Comparison of ENCODE assay signal across 8 cellular contexts in the genomic region with DNA sequence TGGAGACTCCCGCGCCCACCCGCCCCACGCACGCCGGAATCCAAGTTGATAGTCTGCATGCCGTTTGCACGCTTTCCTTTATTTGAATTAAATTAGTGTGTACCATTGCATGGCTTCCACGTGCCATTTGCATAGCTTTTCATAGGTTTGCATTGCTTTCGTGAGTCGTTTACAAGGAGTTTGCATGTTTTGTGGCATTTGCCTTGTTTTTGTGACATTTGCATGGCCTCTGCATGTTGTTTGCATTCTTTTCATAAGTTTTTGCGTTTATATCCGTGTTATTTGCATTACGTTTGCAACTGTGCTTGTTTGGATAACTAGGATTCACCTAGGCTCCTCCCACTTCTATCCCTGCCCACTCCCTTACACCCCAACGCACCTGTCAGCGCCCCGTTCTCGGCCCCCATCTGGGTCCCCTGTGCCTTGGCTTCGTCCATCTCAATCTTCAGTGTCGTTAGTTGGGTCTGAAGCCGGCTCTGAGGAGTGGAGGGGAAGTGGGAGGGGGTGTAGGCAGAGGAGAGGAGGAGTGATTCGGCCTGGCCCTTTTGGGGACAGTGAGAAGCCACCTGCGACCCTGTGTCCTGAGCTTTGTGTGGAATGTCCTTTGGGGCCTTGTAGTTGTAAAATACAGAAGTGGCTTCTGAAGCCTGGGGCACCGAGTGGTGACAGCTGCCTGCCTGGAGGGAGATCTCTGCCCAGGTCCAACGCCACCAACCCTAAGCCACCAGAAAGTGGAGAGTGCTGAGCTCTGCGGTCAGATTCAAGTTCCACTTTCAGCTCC. TPM values are rescaled to one million over a fixed set of nuclear protein-coding genes. Genes with fewer than 3 reads are reported as not detected.
DNase-seq lines count a peak whose midpoint lies in the region; ATAC-seq and TF ChIP-seq lines count a peak whose summit lies in the region.

No MANE protein-coding gene starts in this region.

- intact Hi-C loops in CD4-positive, alpha-beta T cell (cut with DNase I, micrococcal nuclease), result loop anchor here (1.0 to 5.0 kb wide), 3 partner anchors 45 to 99 kb away; no protein-coding TSS in a partner anchor

- peaks cover 23% of the 10 kb centered on the region for H3K4me1 Mint-ChIP-seq in CD4-positive, alpha-beta T cell (ENCODE audit: low read depth)
- H3K4me1 Mint-ChIP-seq in WTC11 (peaks cover 13% of the 10 kb centered on the region), immature natural killer cell (peaks cover 14 to 26% of the 10 kb centered on the region in 2 donors)

- no peaks in the 10 kb centered on the region for H3K36me3 Mint-ChIP-seq in CD4-positive, alpha-beta T cell (ENCODE audit: low read depth)
- H3K36me3 Mint-ChIP-seq in WTC11, result peaks cover 3% of the 10 kb centered on the region; the same call in 1 of the 2 replicates
- H3K36me3 Mint-ChIP-seq in immature natural killer cell, result no peaks in the 10 kb centered on the region

- peaks cover 8% of the 10 kb centered on the region for H3K4me1 ChIP-seq in thymus (ENCODE audit: control insufficient read depth, insufficient read depth, low read length)

- H3K4me3 ChIP-seq in thymus (ENCODE audit: low read length), result peak overlapping the region; percentile 45

- no peaks in the 10 kb centered on the region for H3K9me3 ChIP-seq in CD4-positive, alpha-beta T cell (ENCODE audit: control insufficient read depth, low read length)
- no peaks in the 10 kb centered on the region for H3K9me3 ChIP-seq in thymus (ENCODE audit: control insufficient read depth)

- 7% methylated on average over 26 of the region's 26 CpGs for WGBS in thymus

- no peaks in the 10 kb centered on the region for H3K27me3 Mint-ChIP-seq in CD4-positive, alpha-beta T cell
- H3K27me3 Mint-ChIP-seq in WTC11 (ENCODE audit: low read depth) (peaks cover 25% of the 10 kb centered on the region), immature natural killer cell (ENCODE audit: low read depth in 3 of 3) (peaks cover 0 to 7% (median 0%) of the 10 kb centered on the region in 3 donors)

- TF ChIP-seq CTCF in CD4-positive, alpha-beta T cell (IDR thresholded peaks at IDR 0.05), result peak; percentile 32
- TF ChIP-seq CTCF in WTC11 (IDR thresholded peaks at IDR 0.05), result no peak

- H3K27me3 ChIP-seq in CD4-positive, alpha-beta T cell (ENCODE audit: control insufficient read depth, insufficient read depth, low read length), result no peaks in the 10 kb centered on the region
- H3K27me3 ChIP-seq in thymus (ENCODE audit: control insufficient read depth, insufficient read depth), result peaks cover 17% of the 10 kb centered on the region

- H3K27ac Mint-ChIP-seq in CD4-positive, alpha-beta T cell, result no peak overlapping the region
- peak overlapping the region; percentile 19; the same call in 1 of the 2 replicates for H3K27ac Mint-ChIP-seq in WTC11
- peak overlapping the region in 4 of 6 donors; percentile 35 to 69 (median 57) for H3K27ac Mint-ChIP-seq in immature natural killer cell

- POLR2A ChIA-PET in CD4-positive, alpha-beta T cell (lab: Charles Lee), result interaction anchor here (0.5 to 1.2 kb wide), 4 partner anchors 11 to 82 kb away, joined by 3 to 6 read pairs (median 3); a partner anchor contains a TSS
- POLR2A ChIA-PET in WTC11 (lab: Charles Lee), result interaction anchor here (0.8 to 1.0 kb wide), 2 partner anchors 12 to 120 kb away, joined by 3 read pairs; a partner anchor contains a TSS

- no peak for DNase-seq in CD4-positive, alpha-beta T cell
- DNase-seq in WTC11 (ENCODE audit: low spot score) (peak; percentile 28), immature natural killer cell (no peak)

- H3K36me3 ChIP-seq in thymus (ENCODE audit: control insufficient read depth, insufficient read depth), result no peaks in the 10 kb centered on the region

- H3K9me3 Mint-ChIP-seq in CD4-positive, alpha-beta T cell, result no peaks in the 10 kb centered on the region
- H3K9me3 Mint-ChIP-seq in WTC11, result peaks cover 9% of the 10 kb centered on the region
- H3K9me3 Mint-ChIP-seq in immature natural killer cell, result no peaks in the 10 kb centered on the region

- no peak for ATAC-seq in CD4-positive, alpha-beta T cell (ENCODE audit: poor library complexity)
- ATAC-seq in HG03097 (IDR thresholded peaks at IDR 0.05; ENCODE audit: low FRiP score, unreplicated experiment), result peak; percentile 8
- ATAC-seq in WTC11, result peak; percentile 11
- no peak for ATAC-seq in HG03565 (IDR thresholded peaks at IDR 0.05; ENCODE audit: unreplicated experiment)
- ATAC-seq in HG02870 (IDR thresholded peaks at IDR 0.05; ENCODE audit: unreplicated experiment), result no peak
- no peak for ATAC-seq in HG03280 (IDR thresholded peaks at IDR 0.05; ENCODE audit: unreplicated experiment)

- peak overlapping the region; percentile 93 for H3K4me3 Mint-ChIP-seq in CD4-positive, alpha-beta T cell
- H3K4me3 Mint-ChIP-seq in WTC11, result peak overlapping the region; percentile 73
- peak overlapping the region; percentile 70 to 82 (median 80) for H3K4me3 Mint-ChIP-seq in immature natural killer cell

- no peak overlapping the region for H3K27ac ChIP-seq in CD4-positive, alpha-beta T cell (ENCODE audit: low read depth, low read length)
- H3K27ac ChIP-seq in thymus (ENCODE audit: low read depth), result no peak overlapping the region

- CTCF ChIA-PET in CD4-positive, alpha-beta T cell (lab: Charles Lee), result interaction anchor here (0.6 to 1.3 kb wide), 8 partner anchors 14 to 371 kb away, joined by 3 to 8 read pairs (median 4); a partner anchor contains a TSS
- CTCF ChIA-PET in WTC11 (lab: Charles Lee), result interaction anchor here (0.5 to 4.2 kb wide), 24 partner anchors 12 to 1350 kb away, joined by 3 to 17 read pairs (median 4); a partner anchor contains a TSS

TF ChIP-seq in WTC11, 78 proteins besides CTCF, POLR2A, EP300 and RAD21 (continues in another document):
- TF ChIP-seq EMX1 (CRISPR knock-in tag; IDR thresholded peaks at IDR 0.05) (no peak), ESRRA (CRISPR knock-in tag; IDR thresholded peaks at IDR 0.05; ENCODE audit: borderline replicate concordance) (no peak), NR1H2 (CRISPR knock-in tag; IDR thresholded peaks at IDR 0.05) (no peak), SOX15 (CRISPR knock-in tag; IDR thresholded peaks at IDR 0.05) (no peak), RORB (CRISPR knock-in tag; IDR thresholded peaks at IDR 0.05) (no peak), ATF1 (CRISPR knock-in tag; IDR thresholded peaks at IDR 0.05) (no peak), FOXP1 (CRISPR knock-in tag; IDR thresholded peaks at IDR 0.05; ENCODE audit: borderline replicate concordance) (no peak)
- TF ChIP-seq, protein P1, sequence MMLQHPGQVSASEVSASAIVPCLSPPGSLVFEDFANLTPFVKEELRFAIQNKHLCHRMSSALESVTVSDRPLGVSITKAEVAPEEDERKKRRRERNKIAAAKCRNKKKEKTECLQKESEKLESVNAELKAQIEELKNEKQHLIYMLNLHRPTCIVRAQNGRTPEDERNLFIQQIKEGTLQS (CRISPR knock-in tag; conservative IDR thresholded peaks at IDR 0.05), result no peak
- TF ChIP-seq, protein P2, sequence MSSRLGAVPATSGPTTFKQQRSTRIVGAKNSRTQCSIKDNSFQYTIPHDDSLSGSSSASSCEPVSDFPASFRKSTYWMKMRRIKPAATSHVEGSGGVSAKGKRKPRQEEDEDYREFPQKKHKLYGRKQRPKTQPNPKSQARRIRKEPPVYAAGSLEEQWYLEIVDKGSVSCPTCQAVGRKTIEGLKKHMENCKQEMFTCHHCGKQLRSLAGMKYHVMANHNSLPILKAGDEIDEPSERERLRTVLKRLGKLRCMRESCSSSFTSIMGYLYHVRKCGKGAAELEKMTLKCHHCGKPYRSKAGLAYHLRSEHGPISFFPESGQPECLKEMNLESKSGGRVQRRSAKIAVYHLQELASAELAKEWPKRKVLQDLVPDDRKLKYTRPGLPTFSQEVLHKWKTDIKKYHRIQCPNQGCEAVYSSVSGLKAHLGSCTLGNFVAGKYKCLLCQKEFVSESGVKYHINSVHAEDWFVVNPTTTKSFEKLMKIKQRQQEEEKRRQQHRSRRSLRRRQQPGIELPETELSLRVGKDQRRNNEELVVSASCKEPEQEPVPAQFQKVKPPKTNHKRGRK (CRISPR knock-in tag; IDR thresholded peaks at IDR 0.05; ENCODE audit: borderline replicate concordance), result no peak
- TF ChIP-seq, protein P3, sequence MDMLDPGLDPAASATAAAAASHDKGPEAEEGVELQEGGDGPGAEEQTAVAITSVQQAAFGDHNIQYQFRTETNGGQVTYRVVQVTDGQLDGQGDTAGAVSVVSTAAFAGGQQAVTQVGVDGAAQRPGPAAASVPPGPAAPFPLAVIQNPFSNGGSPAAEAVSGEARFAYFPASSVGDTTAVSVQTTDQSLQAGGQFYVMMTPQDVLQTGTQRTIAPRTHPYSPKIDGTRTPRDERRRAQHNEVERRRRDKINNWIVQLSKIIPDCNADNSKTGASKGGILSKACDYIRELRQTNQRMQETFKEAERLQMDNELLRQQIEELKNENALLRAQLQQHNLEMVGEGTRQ (CRISPR knock-in tag; IDR thresholded peaks at IDR 0.05), result no peak
- TF ChIP-seq, protein P4, sequence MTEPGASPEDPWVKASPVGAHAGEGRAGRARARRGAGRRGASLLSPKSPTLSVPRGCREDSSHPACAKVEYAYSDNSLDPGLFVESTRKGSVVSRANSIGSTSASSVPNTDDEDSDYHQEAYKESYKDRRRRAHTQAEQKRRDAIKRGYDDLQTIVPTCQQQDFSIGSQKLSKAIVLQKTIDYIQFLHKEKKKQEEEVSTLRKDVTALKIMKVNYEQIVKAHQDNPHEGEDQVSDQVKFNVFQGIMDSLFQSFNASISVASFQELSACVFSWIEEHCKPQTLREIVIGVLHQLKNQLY (CRISPR knock-in tag; IDR thresholded peaks at IDR 0.05), result no peak

RNA-seq across cellular contexts. Expression of a gene that starts 2.4 kb away (rescaled TPM):
- not detected for total RNA-seq in CD4-positive, alpha-beta T cell
- total RNA-seq in WTC11 (2021), result 0.37 to 0.87 TPM (median 0.76 TPM) in 3 replicates
- polyA plus RNA-seq in immature natural killer cell, result under 1 TPM in 1 of 3 donors, not detected in 2; 0.40 TPM
- polyA plus RNA-seq in thymus, result 0.55 TPM

RNA-seq across cellular contexts. Expression of a gene that starts 13.9 kb away (rescaled TPM):
- total RNA-seq in CD4-positive, alpha-beta T cell, result 10 to 100 TPM; 16.1 to 16.8 TPM
- total RNA-seq in WTC11 (2021), result 22.8 to 67.7 TPM (median 61.1 TPM) in 3 replicates
- 100 to 1,000 TPM; 326 to 394 (median 383) TPM for polyA plus RNA-seq in immature natural killer cell
- 221 TPM for polyA plus RNA-seq in thymus

RNA-seq across cellular contexts. Expression of a gene that starts 14.4 kb away (rescaled TPM):
- not detected for total RNA-seq in CD4-positive, alpha-beta T cell
- 0.11 to 0.27 TPM in 2 of 3 replicates, not detected in the other for total RNA-seq in WTC11 (2021)
- polyA plus RNA-seq in immature natural killer cell (not detected), thymus (57.1 TPM)

RNA-seq across cellular contexts. Expression of a gene that starts 28.3 kb away (rescaled TPM):
- 10 to 100 TPM in 1 of 2 experiments, 1 to 10 TPM in 1; 9.8 to 10.7 TPM for total RNA-seq in CD4-positive, alpha-beta T cell
- 58.7 to 78.6 TPM (median 70.8 TPM) in 3 replicates for total RNA-seq in WTC11 (2021)
- 10 to 100 TPM; 35.8 to 43.6 (median 36.3) TPM for polyA plus RNA-seq in immature natural killer cell
- 56.8 TPM for polyA plus RNA-seq in thymus

RNA-seq across cellular contexts. Expression of a gene that starts 54.2 kb away (rescaled TPM):
- 10 to 100 TPM; 21.2 to 24.0 TPM for total RNA-seq in CD4-positive, alpha-beta T cell
- 79.1 to 93.0 TPM (median 80.8 TPM) in 3 replicates for total RNA-seq in WTC11 (2021)
- polyA plus RNA-seq in immature natural killer cell (1 to 10 TPM; 2.8 to 8.8 (median 3.1) TPM), thymus (17.4 TPM)

Comparison
In these comparisons a context has a peak if more than half of its experiments do, and no peak if none do; other contexts are left out.
1. ATAC-seq: peak in HG03097 (single experiment) and WTC11 (single experiment); none in CD4-positive, alpha-beta T cell (single experiment), HG03565 (single experiment), HG02870 (single experiment) and HG03280 (single experiment).
2. Peak in every context shown above with its lines, with median percentiles within 50 percentile points of each other: H3K4me3 Mint-ChIP-seq.